8 cellular contexts compared by ENCODE assay signal in the genomic region with DNA sequence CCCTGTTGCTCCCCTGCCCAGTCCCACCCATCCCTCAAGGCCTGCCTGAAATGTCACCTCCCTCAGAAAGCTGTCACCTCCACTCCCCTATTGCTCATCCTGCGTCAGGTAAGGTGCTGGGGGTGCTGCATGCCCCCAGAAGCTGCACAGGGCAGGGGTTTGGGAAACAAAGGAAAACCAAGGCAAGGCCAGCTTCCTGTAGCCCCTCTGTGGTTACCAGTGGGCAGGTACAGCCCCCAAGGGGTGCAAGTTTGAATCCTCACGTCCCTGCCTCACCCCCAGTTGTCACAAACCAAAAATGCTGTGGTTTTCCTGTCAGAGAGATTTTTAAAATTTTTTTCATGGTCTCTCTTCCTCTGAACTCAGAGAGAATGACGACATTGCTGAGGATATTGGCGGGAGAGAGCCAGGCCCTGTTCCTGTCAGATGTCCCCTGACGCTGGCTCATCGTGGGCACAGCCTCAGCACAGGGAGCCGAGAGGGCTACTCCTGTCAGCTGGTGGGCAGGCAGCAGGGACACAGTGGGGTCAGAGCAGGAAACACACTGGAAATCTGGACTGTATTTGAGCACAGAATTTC. TPM values are rescaled to one million over a fixed set of nuclear protein-coding genes. Genes with fewer than 3 reads are reported as not detected.
DNase-seq lines count a peak whose midpoint lies in the region; ATAC-seq and TF ChIP-seq lines count a peak whose summit lies in the region.

No MANE protein-coding gene starts in this region.

- ATAC-seq in GM18498 (IDR thresholded peaks at IDR 0.05; ENCODE audit: unreplicated experiment), result no peak
- no peak for ATAC-seq in HG03565 (IDR thresholded peaks at IDR 0.05; ENCODE audit: unreplicated experiment)

- H3K27me3 ChIP-seq in skeletal muscle satellite cell (ENCODE audit: control insufficient read depth, insufficient read depth, low read length), result no peaks in the 10 kb centered on the region

- H3K9me3 ChIP-seq in skeletal muscle satellite cell (replicated peaks; ENCODE audit: low read length), result no peaks in the 10 kb centered on the region

- no peaks in the 10 kb centered on the region for H3K36me3 ChIP-seq in skeletal muscle satellite cell (ENCODE audit: insufficient read depth, low read length)

- POLR2A ChIA-PET in RWPE1 (lab: Yijun Ruan, JAX; ENCODE audit: low non-redundant PET), result interaction anchor here (0.6 kb wide), 1 partner anchor 49 kb away, joined by 3 read pairs; no protein-coding TSS in a partner anchor

- CTCF ChIA-PET in RWPE1 (lab: Yijun Ruan, JAX), result interaction anchor here (0.6 kb wide), 1 partner anchor 115 kb away, joined by 3 read pairs; no protein-coding TSS in a partner anchor

- peak overlapping the region; percentile 20 for H3K27ac ChIP-seq in RWPE1

- TF ChIP-seq CTCF in GM12865 (IDR thresholded peaks at IDR 0.05; ENCODE audit: insufficient read depth, low read depth, low read length, missing control alignments) (no peak), RWPE1 (conservative IDR thresholded peaks at IDR 0.05; ENCODE audit: low read depth) (no peak)

- H3K4me1 ChIP-seq in skeletal muscle satellite cell (ENCODE audit: control insufficient read depth, insufficient read depth, low read length), result peaks cover 13% of the 10 kb centered on the region

- no peak overlapping the region for H3K4me3 ChIP-seq in GM12865 (ENCODE audit: low read depth, low read length)
- no peak overlapping the region for H3K4me3 ChIP-seq in skeletal muscle satellite cell (ENCODE audit: low read length)

- H3K4me2 ChIP-seq in skeletal muscle satellite cell (ENCODE audit: low read length), result peak overlapping the region; percentile 59

- DNase-seq in GM12865 (ENCODE audit: low read depth) (peak; percentile 53), RWPE1 (ENCODE audit: low spot score) (no peak), astrocyte of the hippocampus (ENCODE audit: low read depth, low spot score) (peak; percentile 53), putamen (ENCODE audit: low spot score) (no peak)
- no peak for DNase-seq in activated CD4-positive, CD25-positive, alpha-beta regulatory T cell (lab: John Stamatoyannopoulos, UW)

- H3K9ac ChIP-seq in skeletal muscle satellite cell (ENCODE audit: low read depth, low read length), result peak overlapping the region; percentile 11

RNA-seq across cellular contexts. Expression of a gene that starts 27.0 kb away (rescaled TPM):
- total RNA-seq in skeletal muscle satellite cell (2012; rRNA removed), result under 0.01 and 0.22 TPM in 2 replicates

RNA-seq across cellular contexts. Expression of a gene that starts 49.0 kb away (rescaled TPM):
- total RNA-seq in skeletal muscle satellite cell (2012; rRNA removed), result 129 and 138 TPM in 2 replicates

Comparison
In these comparisons a context has a peak if more than half of its experiments do, and no peak if none do; other contexts are left out.
1. DNase-seq: peak in GM12865 (single experiment) and astrocyte of the hippocampus (single experiment); none in RWPE1 (single experiment), putamen (single experiment) and activated CD4-positive, CD25-positive, alpha-beta regulatory T cell (0 of 4).